In the genomic region with DNA sequence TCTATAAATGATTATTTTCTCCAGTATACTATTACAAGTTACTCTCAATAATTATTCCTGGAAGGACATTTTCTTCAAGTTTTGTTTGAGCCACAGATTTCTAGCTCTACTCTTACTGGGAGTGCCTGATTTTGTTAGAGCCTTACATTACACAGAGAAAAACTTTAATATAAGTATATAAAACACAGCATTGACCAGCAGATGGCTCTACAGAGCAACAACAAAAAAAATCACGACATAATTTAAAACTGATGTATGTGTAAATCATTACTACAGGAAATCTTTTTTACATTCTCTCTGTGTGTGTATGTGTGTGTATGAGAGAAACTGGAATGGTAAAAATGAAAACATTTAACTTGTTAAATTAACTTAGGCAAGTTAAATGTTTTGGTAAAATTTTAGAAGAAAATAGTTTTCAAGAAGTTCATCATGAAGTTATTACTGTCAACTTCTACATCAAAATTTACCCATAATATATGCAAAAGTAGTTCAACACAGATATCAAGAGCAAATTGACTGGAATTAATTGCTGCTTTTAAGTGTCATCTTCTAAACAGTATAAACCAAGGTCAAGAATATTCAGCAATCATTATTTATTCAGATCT, we compare ENCODE assay signal across 8 cellular contexts.
A peak's percentile ranks its signal among the peaks of the same experiment; 100 is the strongest.
DNase-seq lines count a peak whose midpoint lies in the region; ATAC-seq, FAIRE-seq and TF ChIP-seq lines count a peak whose summit lies in the region.

No MANE protein-coding gene starts in this region.

- no peaks in the 10 kb centered on the region for H3K9me3 Mint-ChIP-seq in type B pancreatic cell
- H3K9me3 Mint-ChIP-seq in activated CD8-positive, alpha-beta memory T cell treated with anti-CD3 and anti-CD28 coated beads, Interleukin-2, amount 10 ng/mL, durations not matched to agents 7 days and 5 days (ENCODE audit: low read depth), result no peaks in the 10 kb centered on the region

- H3K27me3 ChIP-seq in ACC112 (ENCODE audit: insufficient read depth, low read length), result no peaks in the 10 kb centered on the region
- no peaks in the 10 kb centered on the region for H3K27me3 ChIP-seq in GM12878 (replicated peaks in 1 of 2; ENCODE audit: control insufficient read depth in 2 of 2, insufficient read depth in 2 of 2, low read length in 1 of 2)

- intact Hi-C loops in GM12878 (cut with micrococcal nuclease; ENCODE audit: unreplicated experiment) (loop anchor here (1.0 kb wide), 2 partner anchors 169 to 196 kb away; no protein-coding TSS in a partner anchor), kidney (cut with DNase I) (no loop called here)

- H2AFZ ChIP-seq in ACC112 (ENCODE audit: low read length, unreplicated experiment) (peak overlapping the region; percentile 48), GM12878 (ENCODE audit: control insufficient read depth, low read depth, low read length) (no peak overlapping the region)

- no peak overlapping the region for H3K4me2 ChIP-seq in GM12878 (ENCODE audit: control insufficient read depth, insufficient read depth)

- H3K79me2 ChIP-seq in ACC112 (ENCODE audit: control insufficient read depth, insufficient read depth, low read length, unreplicated experiment) (no peaks in the 10 kb centered on the region), GM12878 (ENCODE audit: control insufficient read depth, insufficient read depth, low read length) (no peaks in the 10 kb centered on the region)

- TF ChIP-seq CTCF in GM12878 (IDR thresholded peaks at IDR 0.05 in 2 of 3, conservative IDR thresholded peaks at IDR 0.05 in 1 of 3; ENCODE audit: control insufficient read depth in 2 of 3, extremely low read depth in 1 of 3, insufficient read depth in 1 of 3, low read depth in 3 of 3, low read length in 3 of 3), result peak; percentile 38 to 48 (median 42); a peak in 3 of 6 replicates
- peak; percentile 55 for TF ChIP-seq CTCF in kidney (IDR thresholded peaks at IDR 0.05; ENCODE audit: borderline replicate concordance, extremely low read depth, insufficient read depth)
- peak; percentile 80 for TF ChIP-seq CTCF in type B pancreatic cell (conservative IDR thresholded peaks at IDR 0.05)

- H3K4me1 Mint-ChIP-seq in type B pancreatic cell (ENCODE audit: unreplicated experiment), result no peaks in the 10 kb centered on the region
- no peaks in the 10 kb centered on the region for H3K4me1 Mint-ChIP-seq in activated CD8-positive, alpha-beta memory T cell treated with anti-CD3 and anti-CD28 coated beads, Interleukin-2, amount 10 ng/mL, durations not matched to agents 7 days and 5 days

- H3K4me3 Mint-ChIP-seq in type B pancreatic cell, result no peak overlapping the region
- H3K4me3 Mint-ChIP-seq in activated CD8-positive, alpha-beta memory T cell treated with anti-CD3 and anti-CD28 coated beads, Interleukin-2, amount 10 ng/mL, durations not matched to agents 7 days and 5 days, result no peak overlapping the region

- CTCF ChIA-PET in GM12878 (lab: Yijun Ruan, JAX), result interaction anchor here (0.6 to 4.8 kb wide), 14 partner anchors 7 to 1373 kb away, joined by 3 to 56 read pairs (median 4); a partner anchor contains a TSS
- CTCF ChIA-PET in activated CD8-positive, alpha-beta memory T cell treated with anti-CD3 and anti-CD28 coated beads, Interleukin-2, amount 10 ng/mL, durations not matched to agents 7 days and 5 days (lab: Charles Lee), result interaction anchor here (0.6 to 2.1 kb wide), 3 partner anchors 169 to 173 kb away, joined by 3 to 16 read pairs (median 9); no protein-coding TSS in a partner anchor

- WGBS in GM12878 (ENCODE audit: insufficient coverage, insufficient replicate concordance, low lambda C conversion rate, missing lambda C conversion rate), result 0% methylated on average over 1 of the region's 1 CpG

- H3K9ac ChIP-seq in GM12878 (ENCODE audit: control insufficient read depth, insufficient read depth, low read length) (no peak overlapping the region), kidney (ENCODE audit: low read length in 2 of 2) (no peak overlapping the region)

- TF ChIP-seq EP300 in GM12878 (IDR thresholded peaks at IDR 0.05; ENCODE audit: borderline replicate concordance in 1 of 2, control insufficient read depth in 1 of 2, low read depth in 2 of 2, low read length in 2 of 2), result no peak

- no peaks in the 10 kb centered on the region for H3K9me3 ChIP-seq in GM12878 (replicated peaks; ENCODE audit: control insufficient read depth, insufficient read depth, low read length)
- no peaks in the 10 kb centered on the region for H3K9me3 ChIP-seq in kidney (ENCODE audit: control insufficient read depth in 1 of 2, low read length in 2 of 2)

- peaks cover 3% of the 10 kb centered on the region for H3K4me1 ChIP-seq in ACC112 (ENCODE audit: control insufficient read depth, insufficient read depth, low read length, unreplicated experiment)
- H3K4me1 ChIP-seq in GM12878 (ENCODE audit: control insufficient read depth, insufficient read depth, low read length), result no peaks in the 10 kb centered on the region
- no peaks in the 10 kb centered on the region for H3K4me1 ChIP-seq in kidney (ENCODE audit: control insufficient read depth in 1 of 2, insufficient read depth in 1 of 2, low read depth in 1 of 2, low read length in 2 of 2)

- no peak for TF ChIP-seq POLR2A in GM12878 (IDR thresholded peaks at IDR 0.05; ENCODE audit: low read depth, low read length)

- H3K4me3 ChIP-seq in ACC112 (ENCODE audit: low read depth, low read length), result no peak overlapping the region
- H3K4me3 ChIP-seq in GM12878, result no peak overlapping the region
- H3K4me3 ChIP-seq in kidney (ENCODE audit: low read length in 2 of 2), result no peak overlapping the region

- ATAC-seq in GM12878 (peak; percentile 69), GM19467 (IDR thresholded peaks at IDR 0.05; ENCODE audit: unreplicated experiment) (no peak)
- no peak for ATAC-seq in activated CD8-positive, alpha-beta memory T cell treated with anti-CD3 and anti-CD28 coated beads, Interleukin-2, amount 10 ng/mL, durations not matched to agents 7 days and 5 days

- no peak overlapping the region for H3K27ac Mint-ChIP-seq in type B pancreatic cell
- H3K27ac Mint-ChIP-seq in activated CD8-positive, alpha-beta memory T cell treated with anti-CD3 and anti-CD28 coated beads, Interleukin-2, amount 10 ng/mL, durations not matched to agents 7 days and 5 days, result no peak overlapping the region

- H3K27ac ChIP-seq in ACC112 (ENCODE audit: low read depth, low read length), result no peak overlapping the region
- no peak overlapping the region for H3K27ac ChIP-seq in GM12878 (ENCODE audit: control insufficient read depth, insufficient read depth)
- H3K27ac ChIP-seq in kidney (ENCODE audit: low read depth in 2 of 2, low read length in 2 of 2), result no peak overlapping the region

- H3K27me3 Mint-ChIP-seq in type B pancreatic cell, result no peaks in the 10 kb centered on the region
- peaks cover 4% of the 10 kb centered on the region for H3K27me3 Mint-ChIP-seq in activated CD8-positive, alpha-beta memory T cell treated with anti-CD3 and anti-CD28 coated beads, Interleukin-2, amount 10 ng/mL, durations not matched to agents 7 days and 5 days

- RAD21 ChIA-PET in GM12878 (lab: Charles Lee; ENCODE audit: unreplicated experiment), result interaction anchor here (0.9 to 4.2 kb wide), 4 partner anchors 169 to 636 kb away, joined by 3 to 21 read pairs (median 4); no protein-coding TSS in a partner anchor

- no TSS peak for BruUV-seq in GM12878 (replicated peaks; lab: Mats Ljungman, UMichigan)

- DNase-seq in ELR (ENCODE audit: low read depth), result peak; percentile 68
- peak; percentile 67 for DNase-seq in NCI-H1694 (lab: John Stamatoyannopoulos, UW)
- no peak for DNase-seq in GM12878 (ENCODE audit: low read depth, low spot score)
- DNase-seq in kidney, result no peak
- no peak for DNase-seq in type B pancreatic cell (ENCODE audit: extremely low spot score, unreplicated experiment)
- DNase-seq in activated CD8-positive, alpha-beta memory T cell treated with anti-CD3 and anti-CD28 coated beads, Interleukin-2, amount 10 ng/mL, durations not matched to agents 7 days and 5 days, result no peak

- peak; percentile 59 for TF ChIP-seq RAD21 in GM12878 (IDR thresholded peaks at IDR 0.05; ENCODE audit: insufficient read depth, low read depth, low read length)

- FAIRE-seq in GM12878 (lab: Jason Lieb, UNC) (no peak), kidney (lab: Jason Lieb, UNC) (peak; percentile 86)

- POLR2A ChIA-PET in GM12878 (lab: Charles Lee), result no interaction called here

- H3K36me3 Mint-ChIP-seq in type B pancreatic cell, result no peaks in the 10 kb centered on the region
- H3K36me3 Mint-ChIP-seq in activated CD8-positive, alpha-beta memory T cell treated with anti-CD3 and anti-CD28 coated beads, Interleukin-2, amount 10 ng/mL, durations not matched to agents 7 days and 5 days, result no peaks in the 10 kb centered on the region

- SMC1A ChIA-PET in GM12878 (lab: Charles Lee; ENCODE audit: uncharacterized antibody, unreplicated experiment), result interaction anchor here (1.0 to 2.9 kb wide), 7 partner anchors 13 to 635 kb away, joined by 3 to 11 read pairs (median 4); no protein-coding TSS in a partner anchor

- in situ Hi-C loops in GM12878 (cut with MboI), result loop anchor here (5.0 kb wide), 1 partner anchor 165 kb away; no protein-coding TSS in a partner anchor

- no peaks in the 10 kb centered on the region for H4K20me1 ChIP-seq in GM12878 (ENCODE audit: control insufficient read depth, insufficient read depth)

- H3K36me3 ChIP-seq in ACC112 (ENCODE audit: insufficient read depth, low read length) (no peaks in the 10 kb centered on the region), GM12878 (ENCODE audit: control insufficient read depth in 2 of 2, insufficient read depth in 2 of 2, low read length in 1 of 2) (no peaks in the 10 kb centered on the region), kidney (ENCODE audit: control insufficient read depth in 1 of 2, insufficient read depth in 2 of 2, low read length in 2 of 2) (no peaks in the 10 kb centered on the region)

TF ChIP-seq in GM12878, 131 proteins besides CTCF, POLR2A, EP300 and RAD21 (continues in another document):
- TF ChIP-seq SMAD5 (IDR thresholded peaks at IDR 0.05; ENCODE audit: low read depth) (no peak), ZNF24 (IDR thresholded peaks at IDR 0.05) (peak; percentile 64; the same call in 1 of the 2 replicates), SMC3 (IDR thresholded peaks at IDR 0.05; ENCODE audit: borderline replicate concordance, low read length) (peak; percentile 54; the same call in 1 of the 2 replicates)

Comparison
In these comparisons a context has a peak if more than half of its experiments do, and no peak if none do; other contexts are left out.
1. DNase-seq: peak in ELR (single experiment) and NCI-H1694 (single experiment); none in GM12878 (single experiment), kidney (single experiment), type B pancreatic cell (single experiment) and activated CD8-positive, alpha-beta memory T cell treated with anti-CD3 and anti-CD28 coated beads, Interleukin-2, amount 10 ng/mL, durations not matched to agents 7 days and 5 days (single experiment).
2. Peak in every context shown above with its lines, with median percentiles within 50 percentile points of each other: CTCF ChIP-seq.